Comparison of ENCODE assay signal across 26 cellular contexts in genomic region chr9:93663877-93664548, GRCh38.
DNase-seq lines count a peak whose midpoint lies in the region; ATAC-seq, FAIRE-seq and TF ChIP-seq lines count a peak whose summit lies in the region.
"Had no signal": no experiment of that assay in that cellular context is flagged by ENCODE, and none has a peak within 500 bp of the region (broad histone marks: within the 10 kb centered on the region; RNA-seq: fewer than 3 reads in every experiment).

No MANE protein-coding gene starts in this region.

- intact Hi-C loops in kidney (cut with DNase I) (no loop called here), sigmoid colon (cut with DNase I) (no loop called here)

- H3K9me3 ChIP-seq in RWPE2 (ENCODE audit: severe bottlenecking) (no peaks in the 10 kb centered on the region), kidney (ENCODE audit: control insufficient read depth in 1 of 2, low read length in 2 of 2) (no peaks in the 10 kb centered on the region), sigmoid colon (no peaks in the 10 kb centered on the region)
- H3K9me3 ChIP-seq: breast epithelium, thyroid gland had no signal

- 94 to 95% methylated on average over 16 of the region's 16 CpGs for WGBS in sigmoid colon, 2 donors

- no peak overlapping the region for H3K9ac ChIP-seq in kidney (ENCODE audit: low read length in 2 of 2)

- TF ChIP-seq CTCF in RWPE2 (IDR thresholded peaks at IDR 0.05; ENCODE audit: poor library complexity, severe bottlenecking) (no peak), kidney (IDR thresholded peaks at IDR 0.05; ENCODE audit: borderline replicate concordance, extremely low read depth, insufficient read depth) (no peak), sigmoid colon (IDR thresholded peaks at IDR 0.05) (no peak)

- ATAC-seq in RWPE2 (ENCODE audit: low read depth) (no peak), HG03025 (IDR thresholded peaks at IDR 0.05; ENCODE audit: low FRiP score, unreplicated experiment) (no peak)
- ATAC-seq: activated CD8-positive, alpha-beta T cell treated with anti-CD3 and anti-CD28 coated beads for 36 hours; CD8-positive, alpha-beta T cell; naive thymus-derived CD4-positive, alpha-beta T cell had no signal

- H3K4me3 ChIP-seq in RWPE2 (ENCODE audit: severe bottlenecking): no peak overlapping the region
- no peak overlapping the region for H3K4me3 ChIP-seq in kidney (ENCODE audit: low read length in 2 of 2)
- H3K4me3 ChIP-seq in sigmoid colon: no peak overlapping the region
- H3K4me3 ChIP-seq: breast epithelium, thyroid gland had no signal

- FAIRE-seq in kidney (lab: Jason Lieb, UNC): no peak

- no peaks in the 10 kb centered on the region for H3K4me1 ChIP-seq in RWPE2 (ENCODE audit: insufficient read depth, poor library complexity, severe bottlenecking)
- no peaks in the 10 kb centered on the region for H3K4me1 ChIP-seq in kidney (ENCODE audit: control insufficient read depth in 1 of 2, insufficient read depth in 1 of 2, low read depth in 1 of 2, low read length in 2 of 2)
- H3K4me1 ChIP-seq in sigmoid colon: no peaks in the 10 kb centered on the region
- H3K4me1 ChIP-seq: breast epithelium, thyroid gland had no signal

- H3K27ac ChIP-seq in RWPE2 (ENCODE audit: poor library complexity, severe bottlenecking): no peak overlapping the region
- no peak overlapping the region for H3K27ac ChIP-seq in kidney (ENCODE audit: low read depth in 2 of 2, low read length in 2 of 2)
- no peak overlapping the region for H3K27ac ChIP-seq in sigmoid colon
- H3K27ac ChIP-seq: 22Rv1, breast epithelium, HL-60, thyroid gland had no signal

- no peak for TF ChIP-seq POLR2A in sigmoid colon (IDR thresholded peaks at IDR 0.05)

- DNase-seq in activated CD4-positive, CD25-positive, alpha-beta regulatory T cell treated with anti-CD3 and anti-CD28 coated beads, Interleukin-2, amount 50 U/mL, for 72 hours: peak; percentile 19
- DNase-seq in activated CD4-positive, CD25-positive, alpha-beta regulatory T cell (lab: John Stamatoyannopoulos, UW): no peak
- peak; percentile 49 for DNase-seq in RWPE2 (ENCODE audit: low spot score)
- peak; percentile 66 for DNase-seq in kidney
- DNase-seq in sigmoid colon: peak; percentile 53
- no peak for DNase-seq in NCI-H1694 treated with DMSO at 0.1 percent for 48 hours (lab: John Stamatoyannopoulos, UW)
- DNase-seq in AG08395 (ENCODE audit: low spot score): no peak
- DNase-seq: activated B cell treated with CpG ODN at 0.5 μM for 24 hours; activated CD8-positive, alpha-beta T cell treated with anti-CD3 and anti-CD28 coated beads for 36 hours; activated gamma-delta T cell treated with Interleukin-2 at 50 U/mL for 16 hours; CD8-positive, alpha-beta T cell; HCEC 1CT; Kasumi-1; kidney glomerular epithelial cell; MV-4-11; naive thymus-derived CD4-positive, alpha-beta T cell; retina; stimulated activated CD4-positive, alpha-beta T cell treated with anti-CD3 and anti-CD28 coated beads, Interleukin-12 subunit alpha, Interleukin-12 subunit beta, amount 100 ng/mL, for 4 hours; stimulated activated CD4-positive, alpha-beta T cell treated with anti-CD3 and anti-CD28 coated beads, Interleukin-4, amount 100 ng/mL, for 24 hours; stimulated activated naive CD4-positive, alpha-beta T cell; T-helper 9 cell; thyroid gland had no signal

- H3K27me3 ChIP-seq in RWPE2 (ENCODE audit: insufficient read depth, poor library complexity, severe bottlenecking): no peaks in the 10 kb centered on the region
- H3K27me3 ChIP-seq in sigmoid colon: no peaks in the 10 kb centered on the region
- H3K27me3 ChIP-seq: breast epithelium, thyroid gland had no signal

- TF ChIP-seq EP300 in sigmoid colon (IDR thresholded peaks at IDR 0.05): no peak

- H3K36me3 ChIP-seq in RWPE2 (ENCODE audit: low read depth) (no peaks in the 10 kb centered on the region), kidney (ENCODE audit: control insufficient read depth in 1 of 2, insufficient read depth in 2 of 2, low read length in 2 of 2) (peaks cover 16 to 26% of the 10 kb centered on the region in 2 donors), sigmoid colon (peaks cover 0 to 76% (median 47%) of the 10 kb centered on the region in 4 donors)
- H3K36me3 ChIP-seq: breast epithelium had no signal

Comparison
In these comparisons a context has a peak if more than half of its experiments do, and no peak if none do; other contexts are left out.
1. DNase-seq: peak in activated CD4-positive, CD25-positive, alpha-beta regulatory T cell treated with anti-CD3 and anti-CD28 coated beads, Interleukin-2, amount 50 U/mL, for 72 hours (single experiment), RWPE2 (single experiment), kidney (single experiment) and sigmoid colon (single experiment); none in activated CD4-positive, CD25-positive, alpha-beta regulatory T cell (0 of 4), NCI-H1694 treated with DMSO at 0.1 percent for 48 hours (single experiment) and AG08395 (single experiment).